In genomic region chr7:47730135-47730534, GRCh38 we compare ENCODE assay signal across 16 cellular contexts.
DNase-seq lines count a peak whose midpoint lies in the region; TF ChIP-seq lines count a peak whose summit lies in the region.
"Had no signal": no experiment of that assay in that cellular context is flagged by ENCODE, and none has a peak within 500 bp of the region (broad histone marks: within the 10 kb centered on the region; RNA-seq: fewer than 3 reads in every experiment).

No MANE protein-coding gene starts in this region.

- H3K9ac ChIP-seq in mesenchymal stem cell (ENCODE audit: low read length), result no peak overlapping the region

- no peak overlapping the region for H2BK120ac ChIP-seq in mesenchymal stem cell (ENCODE audit: low read depth, low read length)

- peak; percentile 48 for TF ChIP-seq CTCF in brain microvascular endothelial cell (IDR thresholded peaks at IDR 0.05; ENCODE audit: low read depth, low read length, missing control alignments)

- peak; percentile 15 for DNase-seq in HT1080 (ENCODE audit: low read depth)
- DNase-seq in brain microvascular endothelial cell, result peak; percentile 63
- DNase-seq in mesenchymal stem cell, result no peak
- DNase-seq in stromal cell of bone marrow (ENCODE audit: low read depth), result peak; percentile 8
- DNase-seq in stimulated activated CD4-positive, alpha-beta T cell treated with anti-CD3 and anti-CD28 coated beads, Interleukin-4, amount 100 ng/mL, for 24 hours, result no peak
- no peak for DNase-seq in NCI-H2107 (lab: John Stamatoyannopoulos, UW)
- DNase-seq in KBM-7, result no peak
- DNase-seq: AML-193, GOT3, KG1, NCI-H1048, NCI-H146, NCI-H446 treated with DMSO at 0.1 percent for 48 hours, OCI-M1, RPMI8226, SIG-M5 had no signal

- in situ Hi-C loops in brain microvascular endothelial cell (cut with HindIII; ENCODE audit: low pct_ligation_motif_present, low sequenced_read_pairs) (no loop called here), KBM-7 (cut with MboI; ENCODE audit: low pct_unique_long_range_greater_than_20kb, low sequenced_read_pairs) (no loop called here)

- H2BK15ac ChIP-seq in mesenchymal stem cell (ENCODE audit: low read depth, poor library complexity, severe bottlenecking), result peak overlapping the region; percentile 73

- 82% methylated on average over 9 of the region's 9 CpGs for WGBS in mesenchymal stem cell

- no peaks in the 10 kb centered on the region for H3K79me1 ChIP-seq in mesenchymal stem cell (replicated peaks; ENCODE audit: low read length, poor library complexity, severe bottlenecking)

- H2AK5ac ChIP-seq in mesenchymal stem cell (ENCODE audit: low read length, severe bottlenecking), result peak overlapping the region; percentile 76

- H3K4ac ChIP-seq in mesenchymal stem cell (ENCODE audit: low read depth in 1 of 2, low read length in 2 of 2), result no peak overlapping the region

- no peak overlapping the region for H3K4me2 ChIP-seq in mesenchymal stem cell (ENCODE audit: low read length, poor library complexity, severe bottlenecking)

- H3K4me1 ChIP-seq in mesenchymal stem cell (ENCODE audit: control insufficient read depth, insufficient read depth, low read depth, low read length), result peaks cover 20% of the 10 kb centered on the region

- H2BK5ac ChIP-seq in mesenchymal stem cell (ENCODE audit: low read depth, low read length, poor library complexity, severe bottlenecking), result no peak overlapping the region

- H3K9me3 ChIP-seq in mesenchymal stem cell (ENCODE audit: control insufficient read depth, low read length), result no peaks in the 10 kb centered on the region

- no peak overlapping the region for H2AFZ ChIP-seq in mesenchymal stem cell (ENCODE audit: low read depth, low read length)

- H4K8ac ChIP-seq in mesenchymal stem cell (ENCODE audit: low read length), result no peak overlapping the region

- H3K36me3 ChIP-seq in brain microvascular endothelial cell (replicated peaks), result no peaks in the 10 kb centered on the region
- no peaks in the 10 kb centered on the region for H3K36me3 ChIP-seq in mesenchymal stem cell (ENCODE audit: control insufficient read depth in 1 of 2, insufficient read depth in 2 of 2, low read depth in 1 of 2, low read length in 2 of 2)

- H3K27me3 ChIP-seq in brain microvascular endothelial cell (replicated peaks), result no peaks in the 10 kb centered on the region
- peaks cover 0 to 71% of the 10 kb centered on the region in 2 experiments for H3K27me3 ChIP-seq in mesenchymal stem cell (ENCODE audit: control insufficient read depth in 1 of 2, insufficient read depth in 1 of 2, low read length in 2 of 2)

- peak overlapping the region; percentile 37 for H3K27ac ChIP-seq in brain microvascular endothelial cell
- H3K27ac ChIP-seq in mesenchymal stem cell (ENCODE audit: low read length, poor library complexity, severe bottlenecking), result no peak overlapping the region

- no peak overlapping the region for H3K18ac ChIP-seq in mesenchymal stem cell (ENCODE audit: low read depth in 1 of 2, low read length in 2 of 2)

- peak overlapping the region; percentile 6 for H4K91ac ChIP-seq in mesenchymal stem cell (ENCODE audit: low read length)

- H3K4me3 ChIP-seq in brain microvascular endothelial cell (ENCODE audit: low read depth, low read length) (no peak overlapping the region), mesenchymal stem cell (ENCODE audit: insufficient read depth in 1 of 2, low read depth in 1 of 2, low read length in 2 of 2) (no peak overlapping the region)

- H2BK12ac ChIP-seq in mesenchymal stem cell (ENCODE audit: low read length in 2 of 2), result no peak overlapping the region

- H3K14ac ChIP-seq in mesenchymal stem cell (ENCODE audit: low read length in 2 of 2), result no peak overlapping the region

- H3K23ac ChIP-seq in mesenchymal stem cell (ENCODE audit: low read length in 2 of 2), result no peak overlapping the region

Comparison
In these comparisons a context has a peak if more than half of its experiments do, and no peak if none do; other contexts are left out.
1. DNase-seq: peak in HT1080 (single experiment), brain microvascular endothelial cell (single experiment) and stromal cell of bone marrow (single experiment); none in mesenchymal stem cell (single experiment), stimulated activated CD4-positive, alpha-beta T cell treated with anti-CD3 and anti-CD28 coated beads, Interleukin-4, amount 100 ng/mL, for 24 hours (single experiment), NCI-H2107 (single experiment) and KBM-7 (single experiment).